9 cellular contexts compared by ENCODE assay signal in genomic region chr11:128716231-128716630, GRCh38. TPM values are rescaled to one million over a fixed set of nuclear protein-coding genes. Genes with fewer than 3 reads are reported as not detected.
DNase-seq lines count a peak whose midpoint lies in the region; ATAC-seq and TF ChIP-seq lines count a peak whose summit lies in the region.
"Had no signal": no experiment of that assay in that cellular context is flagged by ENCODE, and none has a peak within 500 bp of the region (broad histone marks: within the 10 kb centered on the region; RNA-seq: fewer than 3 reads in every experiment).

No MANE protein-coding gene starts in this region.

- no peak for TF ChIP-seq POLR2A in prostate gland (IDR thresholded peaks at IDR 0.05)

- H3K27ac Mint-ChIP-seq in CD4-positive, alpha-beta T cell = peak overlapping the region; percentile 90
- H3K27ac Mint-ChIP-seq in central memory CD8-positive, alpha-beta T cell (ENCODE audit: low read depth) = peak overlapping the region; percentile 96
- H3K27ac Mint-ChIP-seq in neural crest cell (ENCODE audit: unreplicated experiment) = peak overlapping the region; percentile 23

- H3K4me3 ChIP-seq in Loucy (ENCODE audit: low read length, poor library complexity, severe bottlenecking) = peak overlapping the region; percentile 60
- H3K4me3 ChIP-seq in prostate gland = no peak overlapping the region
- H3K4me3 ChIP-seq: SK-N-MC had no signal

- peak overlapping the region; percentile 67 for H3K4me3 Mint-ChIP-seq in CD4-positive, alpha-beta T cell
- H3K4me3 Mint-ChIP-seq in central memory CD8-positive, alpha-beta T cell = peak overlapping the region; percentile 71
- no peak overlapping the region for H3K4me3 Mint-ChIP-seq in neural crest cell

- 0 out of 2 replicates have a peak, but pooled peaks cover 2% of the 10 kb centered on the region for H3F3A ChIP-seq in Loucy (ENCODE audit: low read depth)

- H3K9me3 Mint-ChIP-seq in CD4-positive, alpha-beta T cell = no peaks in the 10 kb centered on the region
- no peaks in the 10 kb centered on the region for H3K9me3 Mint-ChIP-seq in central memory CD8-positive, alpha-beta T cell
- no peaks in the 10 kb centered on the region for H3K9me3 Mint-ChIP-seq in neural crest cell

- H3K4me1 ChIP-seq in Loucy (ENCODE audit: insufficient read depth, low read length, poor library complexity, severe bottlenecking) = peaks cover 86% of the 10 kb centered on the region
- no peaks in the 10 kb centered on the region for H3K4me1 ChIP-seq in prostate gland (replicated peaks)

- peaks cover 100% of the 10 kb centered on the region for H3K79me2 ChIP-seq in Loucy (ENCODE audit: insufficient read depth, low read length)

- POLR2A ChIA-PET in CD4-positive, alpha-beta T cell (lab: Charles Lee) = interaction anchor here (0.7 to 4.0 kb wide), 15 partner anchors 8 to 666 kb away, joined by 3 to 26 read pairs (median 5); partner anchors contain the start of gene FLI1

- no peaks in the 10 kb centered on the region for H3K9me2 ChIP-seq in Loucy (replicated peaks; ENCODE audit: low read depth, low read length)

- no peak for DNase-seq in CD4-positive, alpha-beta T cell
- no peak for DNase-seq in central memory CD8-positive, alpha-beta T cell (ENCODE audit: low spot score in 2 of 2)
- DNase-seq in neural crest cell (ENCODE audit: low read depth, low spot score) = no peak
- no peak for DNase-seq in HuH-7 (ENCODE audit: low spot score)
- no peak for DNase-seq in prostate gland (ENCODE audit: low spot score)
- no peak for DNase-seq in activated effector memory CD4-positive, alpha-beta T cell treated with Interleukin-2 at 50 U/mL for 16 hours
- DNase-seq in anterior cingulate cortex (lab: John Stamatoyannopoulos, UW) = no peak

- 25% methylated on average over 3 of the region's 3 CpGs for WGBS in prostate gland

- no peak for TF ChIP-seq CTCF in CD4-positive, alpha-beta T cell (IDR thresholded peaks at IDR 0.05)
- TF ChIP-seq CTCF in Loucy (conservative IDR thresholded peaks at IDR 0.05; ENCODE audit: low read length) (no peak), neural crest cell (conservative IDR thresholded peaks at IDR 0.05) (no peak), prostate gland (IDR thresholded peaks at IDR 0.05) (no peak)

- peak overlapping the region; percentile 92 for H3K4me2 ChIP-seq in Loucy (ENCODE audit: low read depth, low read length, poor library complexity, severe bottlenecking)

- no peak overlapping the region for H2AFZ ChIP-seq in Loucy (ENCODE audit: low read length)

- CTCF ChIA-PET in CD4-positive, alpha-beta T cell (lab: Charles Lee) = interaction anchor here (0.8 to 1.3 kb wide), 5 partner anchors 9 to 41 kb away, joined by 3 to 4 read pairs (median 3); partner anchors contain the start of gene FLI1

- peaks cover 70% of the 10 kb centered on the region for H4K20me1 ChIP-seq in Loucy (ENCODE audit: insufficient read depth, low read length, poor library complexity, severe bottlenecking)

- H3K36me3 ChIP-seq in Loucy (ENCODE audit: insufficient read depth, low read length) (peaks cover 17% of the 10 kb centered on the region; the same call in 1 of the 2 replicates), prostate gland (no peaks in the 10 kb centered on the region)

- H3K27me3 Mint-ChIP-seq in CD4-positive, alpha-beta T cell = no peaks in the 10 kb centered on the region
- no peaks in the 10 kb centered on the region for H3K27me3 Mint-ChIP-seq in central memory CD8-positive, alpha-beta T cell
- H3K27me3 Mint-ChIP-seq in neural crest cell (ENCODE audit: low read depth) = peaks cover 10% of the 10 kb centered on the region

- peaks cover 24% of the 10 kb centered on the region for H3K36me3 Mint-ChIP-seq in CD4-positive, alpha-beta T cell (ENCODE audit: low read depth)
- H3K36me3 Mint-ChIP-seq in central memory CD8-positive, alpha-beta T cell (ENCODE audit: insufficient read depth) = peaks cover 13% of the 10 kb centered on the region
- no peaks in the 10 kb centered on the region for H3K36me3 Mint-ChIP-seq in neural crest cell (ENCODE audit: low read depth)

- H3K9me3 ChIP-seq in CD4-positive, alpha-beta T cell (ENCODE audit: control insufficient read depth, low read length) = no peaks in the 10 kb centered on the region
- no peaks in the 10 kb centered on the region for H3K9me3 ChIP-seq in Loucy (ENCODE audit: insufficient read depth, low read depth, low read length)
- no peaks in the 10 kb centered on the region for H3K9me3 ChIP-seq in prostate gland

- H3K4me1 Mint-ChIP-seq in CD4-positive, alpha-beta T cell (ENCODE audit: low read depth) = peaks cover 100% of the 10 kb centered on the region
- peaks cover 94% of the 10 kb centered on the region for H3K4me1 Mint-ChIP-seq in central memory CD8-positive, alpha-beta T cell
- H3K4me1 Mint-ChIP-seq in neural crest cell = peaks cover 59% of the 10 kb centered on the region

- peak; percentile 21 for ATAC-seq in CD4-positive, alpha-beta T cell (ENCODE audit: poor library complexity)
- no peak for ATAC-seq in central memory CD8-positive, alpha-beta T cell (replicated peaks; ENCODE audit: extremely low read depth, poor library complexity, severe bottlenecking)

- H3K27me3 ChIP-seq in CD4-positive, alpha-beta T cell (ENCODE audit: control insufficient read depth, insufficient read depth, low read length) = no peaks in the 10 kb centered on the region
- H3K27me3 ChIP-seq in Loucy (ENCODE audit: insufficient read depth, low read length, poor library complexity, severe bottlenecking) (no peaks in the 10 kb centered on the region), prostate gland (replicated peaks; ENCODE audit: insufficient read depth) (no peaks in the 10 kb centered on the region)

- intact Hi-C loops in CD4-positive, alpha-beta T cell (cut with DNase I, micrococcal nuclease) = loop anchor here (2.0 kb wide), 4 partner anchors 15 to 41 kb away; partner anchors contain the start of gene FLI1 (in 1 of the 2)
- intact Hi-C loops in prostate gland (cut with DNase I) = no loop called here

- H3K27ac ChIP-seq in CD4-positive, alpha-beta T cell (ENCODE audit: low read depth, low read length) = peak overlapping the region; percentile 84
- H3K27ac ChIP-seq in prostate gland = peak overlapping the region in 1 of 2 donors; percentile 10
- H3K27ac ChIP-seq: SK-N-MC had no signal

- H3K9ac ChIP-seq in Loucy (ENCODE audit: low read depth, low read length, poor library complexity, severe bottlenecking) = peak overlapping the region; percentile 70

RNA-seq across cellular contexts. Expression of gene FLI1, which starts 22.4 kb away (rescaled TPM):
- 10 to 100 TPM; 56.6 to 60.4 TPM for total RNA-seq in CD4-positive, alpha-beta T cell
- total RNA-seq in neural crest cell (0.23 and 0.48 TPM in 2 replicates), prostate gland (10 to 100 TPM in 1 of 2 donors, 1 to 10 TPM in 1; 9.8 to 10.6 TPM)

Comparison
In these comparisons a context has a peak if more than half of its experiments do, and no peak if none do; other contexts are left out.
1. H3K27ac Mint-ChIP-seq: peak in every context shown above with its lines; median percentile 96 in central memory CD8-positive, alpha-beta T cell; 90 in CD4-positive, alpha-beta T cell; 23 in neural crest cell.
2. RNA of gene FLI1, which starts 22.4 kb away (total RNA-seq): 56.6 to 60.4 TPM in CD4-positive, alpha-beta T cell; 9.8 to 10.6 TPM in prostate gland and 0.23 to 0.48 TPM in neural crest cell; every median in the first group is over 4 times any median in the second.